In the genomic region with DNA sequence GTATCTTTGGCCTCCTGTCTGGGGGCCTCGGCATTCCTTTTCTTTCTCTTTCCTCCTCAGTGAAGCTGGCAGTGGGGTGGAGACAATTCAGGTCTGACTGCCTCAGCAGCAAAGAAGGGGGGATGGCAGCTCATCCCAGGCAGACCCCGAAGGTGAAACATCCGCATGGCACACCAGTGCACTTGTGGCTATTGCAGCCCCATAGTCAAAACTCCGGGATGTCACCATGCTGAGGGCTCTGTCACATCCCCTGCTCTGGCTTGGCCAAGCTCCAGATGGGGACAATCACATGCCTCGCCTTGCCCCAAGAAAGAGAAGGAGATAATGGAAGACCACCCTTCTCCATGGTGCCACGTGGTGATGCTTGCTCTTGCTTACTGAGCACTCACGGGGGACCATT, we compare ENCODE assay signal across 16 cellular contexts.
DNase-seq lines count a peak whose midpoint lies in the region; ATAC-seq and TF ChIP-seq lines count a peak whose summit lies in the region.
"Had no signal": no experiment of that assay in that cellular context is flagged by ENCODE, and none has a peak within 500 bp of the region (broad histone marks: within the 10 kb centered on the region; RNA-seq: fewer than 3 reads in every experiment).

No MANE protein-coding gene starts in this region.

- peak overlapping the region; percentile 30 for H3K4me3 Mint-ChIP-seq in central memory CD8-positive, alpha-beta T cell
- H3K4me3 Mint-ChIP-seq in progenitor cell of endocrine pancreas (ENCODE audit: low read depth) = no peak overlapping the region

- H3K9me3 ChIP-seq in DOHH2 (ENCODE audit: control insufficient read depth, insufficient read depth, low read length) (no peaks in the 10 kb centered on the region), Karpas-422 (ENCODE audit: low read length) (no peaks in the 10 kb centered on the region), psoas muscle (no peaks in the 10 kb centered on the region), testis (no peaks in the 10 kb centered on the region)
- H3K9me3 ChIP-seq: suprapubic skin had no signal

- H4K20me1 ChIP-seq in DOHH2 (ENCODE audit: control insufficient read depth, insufficient read depth, low read depth, low read length) (no peaks in the 10 kb centered on the region), Karpas-422 (ENCODE audit: insufficient read depth, low read depth, low read length) (no peaks in the 10 kb centered on the region)

- H3K4me1 ChIP-seq in DOHH2 (ENCODE audit: control insufficient read depth, low read length) = peaks cover 82% of the 10 kb centered on the region
- H3K4me1 ChIP-seq in Karpas-422 (ENCODE audit: low read length) = peaks cover 63% of the 10 kb centered on the region
- peaks cover 45% of the 10 kb centered on the region for H3K4me1 ChIP-seq in psoas muscle
- H3K4me1 ChIP-seq in testis = no peaks in the 10 kb centered on the region
- H3K4me1 ChIP-seq: suprapubic skin had no signal

- H3K27ac ChIP-seq in DOHH2 (ENCODE audit: low read depth, low read length) (peak overlapping the region; percentile 84), Karpas-422 (ENCODE audit: low read length) (peak overlapping the region; percentile 93), psoas muscle (peak overlapping the region; percentile 69), testis (no peak overlapping the region)
- H3K27ac ChIP-seq: brain microvascular endothelial cell, C4-2B, PC-9, suprapubic skin, WERI-Rb-1 had no signal

- TF ChIP-seq POLR2A in testis (IDR thresholded peaks at IDR 0.05) = no peak

- H3F3A ChIP-seq in DOHH2 (ENCODE audit: control insufficient read depth, insufficient read depth) = peaks cover 2% of the 10 kb centered on the region

- H3K4me2 ChIP-seq in DOHH2 (ENCODE audit: low read length) (peak overlapping the region; percentile 98), Karpas-422 (ENCODE audit: low read depth, low read length, poor library complexity, severe bottlenecking) (peak overlapping the region; percentile 80)
- H3K4me2 ChIP-seq: PC-9 had no signal

- DNase-seq in Karpas-422 (peak; percentile 73), psoas muscle (no peak), testis (no peak), progenitor cell of endocrine pancreas (ENCODE audit: low spot score, unreplicated experiment) (no peak)
- no peak for DNase-seq in central memory CD8-positive, alpha-beta T cell (ENCODE audit: low spot score in 2 of 2)
- DNase-seq: activated naive CD4-positive, alpha-beta T cell; brain microvascular endothelial cell; left cardiac atrium; NCI-H2081; NCI-H526; PC-9; WERI-Rb-1 had no signal

- H3K79me2 ChIP-seq in DOHH2 (ENCODE audit: control insufficient read depth, low read length) (no peaks in the 10 kb centered on the region), Karpas-422 (ENCODE audit: low read length) (no peaks in the 10 kb centered on the region)

- ATAC-seq in central memory CD8-positive, alpha-beta T cell (replicated peaks; ENCODE audit: extremely low read depth, poor library complexity, severe bottlenecking) = no peak
- no peak for ATAC-seq in psoas muscle
- no peak for ATAC-seq in GM18909 (IDR thresholded peaks at IDR 0.05; ENCODE audit: poor library complexity, unreplicated experiment)

- H3K36me3 Mint-ChIP-seq in central memory CD8-positive, alpha-beta T cell (ENCODE audit: insufficient read depth) = no peaks in the 10 kb centered on the region
- H3K36me3 Mint-ChIP-seq in progenitor cell of endocrine pancreas (ENCODE audit: insufficient read depth) = no peaks in the 10 kb centered on the region

- no peak overlapping the region for H3K27ac Mint-ChIP-seq in central memory CD8-positive, alpha-beta T cell (ENCODE audit: low read depth)
- no peak overlapping the region for H3K27ac Mint-ChIP-seq in progenitor cell of endocrine pancreas

- no peaks in the 10 kb centered on the region for H3K9me3 Mint-ChIP-seq in central memory CD8-positive, alpha-beta T cell
- H3K9me3 Mint-ChIP-seq in progenitor cell of endocrine pancreas (ENCODE audit: low read depth) = no peaks in the 10 kb centered on the region

- peaks cover 46% of the 10 kb centered on the region for H3K27me3 ChIP-seq in DOHH2 (ENCODE audit: control insufficient read depth, low read length)
- no peaks in the 10 kb centered on the region for H3K27me3 ChIP-seq in Karpas-422 (ENCODE audit: low read length)
- no peaks in the 10 kb centered on the region for H3K27me3 ChIP-seq in psoas muscle (ENCODE audit: insufficient read depth in 3 of 3, low read length in 2 of 3)
- H3K27me3 ChIP-seq in testis = no peaks in the 10 kb centered on the region

- no peak overlapping the region for H2AFZ ChIP-seq in Karpas-422 (ENCODE audit: low read length)
- H2AFZ ChIP-seq: PC-9 had no signal

- H3K4me1 Mint-ChIP-seq in central memory CD8-positive, alpha-beta T cell = peaks cover 41% of the 10 kb centered on the region
- H3K4me1 Mint-ChIP-seq in progenitor cell of endocrine pancreas (ENCODE audit: low read depth) = no peaks in the 10 kb centered on the region

- H3K9ac ChIP-seq in Karpas-422 (ENCODE audit: low read length) = peak overlapping the region; percentile 80

- H3K27me3 Mint-ChIP-seq in central memory CD8-positive, alpha-beta T cell = no peaks in the 10 kb centered on the region
- H3K27me3 Mint-ChIP-seq in progenitor cell of endocrine pancreas = peaks cover 20% of the 10 kb centered on the region

- TF ChIP-seq CTCF in DOHH2 (IDR thresholded peaks at IDR 0.05; ENCODE audit: low read depth, low read length, poor library complexity, severe bottlenecking) (no peak), psoas muscle (IDR thresholded peaks at IDR 0.05) (no peak), testis (IDR thresholded peaks at IDR 0.05) (no peak), progenitor cell of endocrine pancreas (IDR thresholded peaks at IDR 0.05; ENCODE audit: unreplicated experiment) (no peak)

- H3K36me3 ChIP-seq in DOHH2 (ENCODE audit: control insufficient read depth, low read length) (no peaks in the 10 kb centered on the region), Karpas-422 (ENCODE audit: insufficient read depth, low read length) (no peaks in the 10 kb centered on the region), psoas muscle (ENCODE audit: insufficient read depth in 1 of 2, low read depth in 1 of 2) (no peaks in the 10 kb centered on the region), testis (ENCODE audit: low read depth, missing control alignments) (no peaks in the 10 kb centered on the region)
- H3K36me3 ChIP-seq: brain microvascular endothelial cell, suprapubic skin, WERI-Rb-1 had no signal

- 82 to 87% (median 85%) methylated on average over 7 of the region's 7 CpGs for WGBS in psoas muscle, 3 donors
- 77 to 82% methylated on average over 4 to 7 of the region's 7 CpGs for WGBS in testis, 2 donors

- H3K4me3 ChIP-seq in DOHH2 (ENCODE audit: low read length) (peak overlapping the region; percentile 74), Karpas-422 (ENCODE audit: low read length) (peak overlapping the region; percentile 62), psoas muscle (no peak overlapping the region), testis (no peak overlapping the region)
- H3K4me3 ChIP-seq: PC-9, suprapubic skin had no signal

- H3K9me2 ChIP-seq in DOHH2 (replicated peaks; ENCODE audit: control insufficient read depth, low read length) (no peaks in the 10 kb centered on the region), Karpas-422 (replicated peaks; ENCODE audit: insufficient read depth, low read length) (no peaks in the 10 kb centered on the region)

- intact Hi-C loops in psoas muscle (cut with DNase I) = no loop called here
- intact Hi-C loops in testis (cut with DNase I; ENCODE audit: low total_unique reads) = no loop called here

Comparison
In these comparisons a context has a peak if more than half of its experiments do, and no peak if none do; other contexts are left out.
1. H3K27ac ChIP-seq: peak in DOHH2 (single experiment), Karpas-422 (single experiment) and psoas muscle (single experiment); none in testis (0 of 2).
2. H3K4me3 ChIP-seq: peak in DOHH2 (single experiment) and Karpas-422 (single experiment); none in psoas muscle (single experiment) and testis (0 of 2).